In the genomic region with DNA sequence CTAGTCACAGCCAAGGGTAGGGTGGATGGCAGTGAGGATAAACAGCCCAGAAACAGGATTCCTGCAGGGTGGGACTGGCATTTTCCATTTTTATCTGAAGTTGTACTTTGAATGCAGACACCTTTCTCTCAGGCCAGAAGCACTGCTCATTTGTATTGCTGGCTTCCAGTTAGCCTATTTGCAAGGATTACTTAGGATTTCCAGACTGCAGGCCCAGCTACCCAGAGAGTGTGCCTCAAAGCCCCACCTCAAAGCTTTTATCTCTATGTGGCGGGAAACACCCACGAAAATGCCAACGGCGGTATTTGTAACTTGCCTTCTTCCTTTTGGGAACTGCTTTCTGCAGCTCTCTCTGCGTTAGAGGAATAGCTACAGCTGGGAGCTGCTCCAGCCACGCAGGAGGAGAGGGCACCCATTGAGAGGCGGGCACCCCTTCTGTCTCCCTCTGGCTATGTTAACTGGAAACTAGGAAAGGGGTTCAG, we compare ENCODE assay signal across 8 cellular contexts.
DNase-seq lines count a peak whose midpoint lies in the region; TF ChIP-seq lines count a peak whose summit lies in the region.

No MANE protein-coding gene starts in this region.

- H3K27ac ChIP-seq in ectodermal cell (ENCODE audit: insufficient read depth, low read depth, low read length, poor library complexity, severe bottlenecking): peak overlapping the region; percentile 98
- peak overlapping the region; percentile 95 to 98 for H3K27ac ChIP-seq in uterus

- H3K36me3 Mint-ChIP-seq in activated naive CD4-positive, alpha-beta T cell treated with anti-CD3 and anti-CD28 coated beads, Interleukin-2, amount 50 U/mL, for 24 hours: peaks cover 4% of the 10 kb centered on the region

- H3K36me3 ChIP-seq in ectodermal cell (ENCODE audit: control insufficient read depth, insufficient read depth, low read length) (no peaks in the 10 kb centered on the region), uterus (no peaks in the 10 kb centered on the region)

- H3K9me3 ChIP-seq in ectodermal cell (ENCODE audit: control insufficient read depth, low read length) (no peaks in the 10 kb centered on the region), mononuclear cell (ENCODE audit: low read depth, low read length) (no peaks in the 10 kb centered on the region), uterus (no peaks in the 10 kb centered on the region)

- no peak for DNase-seq in activated naive CD4-positive, alpha-beta T cell treated with Interleukin-2 at 50 U/mL for 16 hours
- DNase-seq in T-helper 1 cell (peak in 3 of 5 donors; percentile 14 to 41 (median 26)), uterus (peak in 1 of 2 donors; percentile 27), HEK293T (ENCODE audit: extremely low spot score) (no peak), posterior vena cava (ENCODE audit: low spot score) (no peak)

- no peaks in the 10 kb centered on the region for H3K9me3 Mint-ChIP-seq in activated naive CD4-positive, alpha-beta T cell treated with anti-CD3 and anti-CD28 coated beads, Interleukin-2, amount 50 U/mL, for 24 hours

- no peak for TF ChIP-seq POLR2A in uterus (IDR thresholded peaks at IDR 0.05)

- peaks cover 62% of the 10 kb centered on the region for H3K4me1 Mint-ChIP-seq in activated naive CD4-positive, alpha-beta T cell treated with anti-CD3 and anti-CD28 coated beads, Interleukin-2, amount 50 U/mL, for 24 hours

- H3K4me3 ChIP-seq in ectodermal cell (ENCODE audit: insufficient read depth, low read depth, low read length): peak overlapping the region; percentile 46
- peak overlapping the region; percentile 46 for H3K4me3 ChIP-seq in mononuclear cell (ENCODE audit: low read length)
- peak overlapping the region; percentile 30 to 48 for H3K4me3 ChIP-seq in uterus

- intact Hi-C loops in uterus (cut with DNase I; ENCODE audit: low total_unique reads): loop anchor here (10.0 kb wide), 1 partner anchor 140 kb away; a partner anchor contains a TSS
- intact Hi-C loops in posterior vena cava (cut with DNase I): loop anchor here (5.0 to 10.0 kb wide), 5 partner anchors 70 to 330 kb away; a partner anchor contains a TSS

- peak overlapping the region; percentile 92 for H3K4me3 Mint-ChIP-seq in activated naive CD4-positive, alpha-beta T cell treated with anti-CD3 and anti-CD28 coated beads, Interleukin-2, amount 50 U/mL, for 24 hours

- 26 to 28% methylated on average over 7 of the region's 7 CpGs for WGBS in ectodermal cell, 2 experiments

- no peak for TF ChIP-seq CTCF in uterus (IDR thresholded peaks at IDR 0.05)

- POLR2A ChIA-PET in HEK293T (lab: Yijun Ruan, JAX): interaction anchor here (1.5 to 2.5 kb wide), 3 partner anchors 9 to 297 kb away, joined by 7 to 19 read pairs (median 8); no protein-coding TSS in a partner anchor

- H3K4me1 ChIP-seq in ectodermal cell (ENCODE audit: control insufficient read depth, insufficient read depth, low read length) (peaks cover 43% of the 10 kb centered on the region), mononuclear cell (ENCODE audit: insufficient read depth, low read length) (peaks cover 57% of the 10 kb centered on the region), uterus (peaks cover 9 to 23% of the 10 kb centered on the region in 2 donors)

- peak overlapping the region; percentile 98 for H3K27ac Mint-ChIP-seq in activated naive CD4-positive, alpha-beta T cell treated with anti-CD3 and anti-CD28 coated beads, Interleukin-2, amount 50 U/mL, for 24 hours

- H3K27me3 Mint-ChIP-seq in activated naive CD4-positive, alpha-beta T cell treated with anti-CD3 and anti-CD28 coated beads, Interleukin-2, amount 50 U/mL, for 24 hours: no peaks in the 10 kb centered on the region

- CTCF ChIA-PET in HEK293T (lab: Yijun Ruan, JAX): interaction anchor here (0.7 to 2.2 kb wide), 3 partner anchors 9 to 82 kb away, joined by 3 to 6 read pairs (median 3); no protein-coding TSS in a partner anchor

- H3K27me3 ChIP-seq in ectodermal cell (ENCODE audit: control insufficient read depth, insufficient read depth, low read length, poor library complexity, severe bottlenecking): peaks cover 7% of the 10 kb centered on the region
- no peaks in the 10 kb centered on the region for H3K27me3 ChIP-seq in mononuclear cell (ENCODE audit: insufficient read depth, low read length)
- no peaks in the 10 kb centered on the region for H3K27me3 ChIP-seq in uterus

TF ChIP-seq in HEK293T, 16 proteins besides CTCF, POLR2A, EP300 and RAD21:
- TF ChIP-seq, protein P1, sequence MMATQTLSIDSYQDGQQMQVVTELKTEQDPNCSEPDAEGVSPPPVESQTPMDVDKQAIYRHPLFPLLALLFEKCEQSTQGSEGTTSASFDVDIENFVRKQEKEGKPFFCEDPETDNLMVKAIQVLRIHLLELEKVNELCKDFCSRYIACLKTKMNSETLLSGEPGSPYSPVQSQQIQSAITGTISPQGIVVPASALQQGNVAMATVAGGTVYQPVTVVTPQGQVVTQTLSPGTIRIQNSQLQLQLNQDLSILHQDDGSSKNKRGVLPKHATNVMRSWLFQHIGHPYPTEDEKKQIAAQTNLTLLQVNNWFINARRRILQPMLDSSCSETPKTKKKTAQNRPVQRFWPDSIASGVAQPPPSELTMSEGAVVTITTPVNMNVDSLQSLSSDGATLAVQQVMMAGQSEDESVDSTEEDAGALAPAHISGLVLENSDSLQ (IDR thresholded peaks at IDR 0.05): no peak
- TF ChIP-seq FOXK2 (IDR thresholded peaks at IDR 0.05) (no peak), FOXM1 (IDR thresholded peaks at IDR 0.05; ENCODE audit: borderline replicate concordance) (no peak), LEF1 (IDR thresholded peaks at IDR 0.05; ENCODE audit: borderline replicate concordance) (no peak), ZNF384 (IDR thresholded peaks at IDR 0.05) (no peak), SUZ12 (IDR thresholded peaks at IDR 0.05) (no peak), HDGF (IDR thresholded peaks at IDR 0.05; ENCODE audit: borderline replicate concordance) (no peak), TARDBP (IDR thresholded peaks at IDR 0.05) (no peak), FOXA1 (IDR thresholded peaks at IDR 0.05) (no peak), CTBP1 (IDR thresholded peaks at IDR 0.05; ENCODE audit: borderline replicate concordance) (no peak), L3MBTL2 (conservative IDR thresholded peaks at IDR 0.05) (no peak), ARNT (IDR thresholded peaks at IDR 0.05) (no peak), ELF4 (IDR thresholded peaks at IDR 0.05) (no peak), NFRKB (IDR thresholded peaks at IDR 0.05) (no peak), BHLHE40 (IDR thresholded peaks at IDR 0.05; ENCODE audit: borderline replicate concordance) (no peak), SP1 (IDR thresholded peaks at IDR 0.05) (no peak)
TF ChIP-seq in HEK293T: peak in this region for 0.

Comparison
In these comparisons a context has a peak if more than half of its experiments do, and no peak if none do; other contexts are left out.
1. DNase-seq: peak in T-helper 1 cell (3 of 5); none in activated naive CD4-positive, alpha-beta T cell treated with Interleukin-2 at 50 U/mL for 16 hours (single experiment), HEK293T (single experiment) and posterior vena cava (single experiment).
2. Peak in every context shown above with its lines, with median percentiles within 50 percentile points of each other: H3K4me3 ChIP-seq.